ENCODE assay signal across 21 cellular contexts in genomic region chr10:12875100-12875499, GRCh38.
DNase-seq lines count a peak whose midpoint lies in the region; ATAC-seq, FAIRE-seq and TF ChIP-seq lines count a peak whose summit lies in the region.
"Had no signal": no experiment of that assay in that cellular context is flagged by ENCODE, and none has a peak within 500 bp of the region (broad histone marks: within the 10 kb centered on the region; RNA-seq: fewer than 3 reads in every experiment).

No MANE protein-coding gene starts in this region.

- no peak overlapping the region for H4K5ac ChIP-seq in H9 (ENCODE audit: insufficient read length, low read depth, low read length)

- H3T11ph ChIP-seq in H9 (ENCODE audit: low read length) = no peak overlapping the region

- H3K23ac ChIP-seq in H9 (ENCODE audit: insufficient read length, low read depth, low read length) = no peak overlapping the region

- H3K4ac ChIP-seq in H9 (ENCODE audit: low read depth, low read length) = no peak overlapping the region

- no peak overlapping the region for H3K27ac ChIP-seq in H9 (ENCODE audit: insufficient read length, low read depth, low read length)
- peak overlapping the region in 1 of 2 donors; percentile 67 for H3K27ac ChIP-seq in ovary
- H3K27ac ChIP-seq: foreskin keratinocyte, HL-60, skin epidermis, suprapubic skin had no signal

- TF ChIP-seq POLR2A in ovary (IDR thresholded peaks at IDR 0.05) (no peak), GM12891 (IDR thresholded peaks at IDR 0.05; ENCODE audit: low read depth, low read length) (no peak)

- H3K36me3 ChIP-seq in ovary = no peaks in the 10 kb centered on the region
- H3K36me3 ChIP-seq: suprapubic skin had no signal

- no peaks in the 10 kb centered on the region for H3K23me2 ChIP-seq in H9 (ENCODE audit: insufficient read length, low read depth, low read length, poor library complexity, severe bottlenecking)

- H3K27ac Mint-ChIP-seq in H9 = no peak overlapping the region; a peak in 1 of 7 replicates
- no peak overlapping the region for H3K27ac Mint-ChIP-seq in activated CD8-positive, alpha-beta T cell treated with anti-CD3 and anti-CD28 coated beads, Interleukin-2, amount 10 ng/mL, durations not matched to agents 7 days and 5 days
- H3K27ac Mint-ChIP-seq: B cell; T-helper 1 cell treated with Interleukin-12 subunit alpha and Interleukin-12 subunit beta and Interleukin-4 antibody, amounts not matched to agents 30 μg/mL and 1 μg/mL, for 36 hours had no signal

- POLR2A ChIA-PET in activated CD8-positive, alpha-beta T cell treated with anti-CD3 and anti-CD28 coated beads, Interleukin-2, amount 10 ng/mL, durations not matched to agents 7 days and 5 days (lab: Charles Lee) = interaction anchor here (1.5 kb wide), 1 partner anchor 27 kb away, joined by 3 read pairs; no protein-coding TSS in a partner anchor

- H4K91ac ChIP-seq in H9 (ENCODE audit: insufficient read length, low read depth, low read length) = no peak overlapping the region

- no peak overlapping the region for H2BK12ac ChIP-seq in H9 (ENCODE audit: insufficient read length, low read depth, low read length)

- no peaks in the 10 kb centered on the region for H3K9me3 ChIP-seq in H9 (ENCODE audit: control insufficient read depth, low read depth, low read length)
- no peaks in the 10 kb centered on the region for H3K9me3 ChIP-seq in ovary
- H3K9me3 ChIP-seq: suprapubic skin had no signal

- H3K79me1 ChIP-seq in H9 (ENCODE audit: insufficient read depth, low read depth, low read length, poor library complexity, severe bottlenecking) = no peaks in the 10 kb centered on the region

- no peak overlapping the region for H3K4me3 Mint-ChIP-seq in H9
- no peak overlapping the region for H3K4me3 Mint-ChIP-seq in activated CD8-positive, alpha-beta T cell treated with anti-CD3 and anti-CD28 coated beads, Interleukin-2, amount 10 ng/mL, durations not matched to agents 7 days and 5 days
- H3K4me3 Mint-ChIP-seq: B cell; T-helper 1 cell treated with Interleukin-12 subunit alpha and Interleukin-12 subunit beta and Interleukin-4 antibody, amounts not matched to agents 30 μg/mL and 1 μg/mL, for 36 hours had no signal

- no peak overlapping the region for H4K8ac ChIP-seq in H9 (replicated peaks; ENCODE audit: insufficient read length, low read depth, low read length)

- WGBS in H9 (ENCODE audit: extremely low coverage, insufficient read length, low lambda C conversion rate) = no CpG with 5 or more reads among the region's 5 CpGs
- 25 to 32% (median 29%) methylated on average over 5 of the region's 5 CpGs for WGBS in ovary, 3 donors

- H2BK20ac ChIP-seq in H9 (ENCODE audit: low read depth, low read length, poor library complexity, severe bottlenecking) = no peak overlapping the region

- no peak overlapping the region for H3K4me2 ChIP-seq in H9 (ENCODE audit: insufficient read depth, insufficient read length, low read length)

- no peak overlapping the region for H3K56ac ChIP-seq in H9 (ENCODE audit: insufficient read length, low read depth, low read length)

- no peak overlapping the region for H2AK5ac ChIP-seq in H9 (ENCODE audit: insufficient read length, low read length)

- no peak overlapping the region; the same call in 1 of the 2 replicates for H3K14ac ChIP-seq in H9 (ENCODE audit: insufficient read depth, low read length)

- no peak overlapping the region for H3K4me3 ChIP-seq in choroid plexus epithelial cell (ENCODE audit: low read depth, low read length)
- no peak overlapping the region for H3K4me3 ChIP-seq in ovary
- H3K4me3 ChIP-seq: skin epidermis, suprapubic skin had no signal

- no peak overlapping the region for H2BK5ac ChIP-seq in H9 (ENCODE audit: insufficient read length, low read length)

- H3K27me3 ChIP-seq in H9 (ENCODE audit: insufficient read depth, low read length) (no peaks in the 10 kb centered on the region), ovary (no peaks in the 10 kb centered on the region)
- H3K27me3 ChIP-seq: suprapubic skin had no signal

- DNase-seq in H9 = no peak
- peak; percentile 39 for DNase-seq in NCI-H2196 (lab: John Stamatoyannopoulos, UW; ENCODE audit: unreplicated experiment)
- DNase-seq in choroid plexus epithelial cell (ENCODE audit: low read depth) = peak; percentile 72
- DNase-seq in ovary = peak in 4 of 5 donors; percentile 41 to 62 (median 56)
- no peak for DNase-seq in GM12891 (ENCODE audit: insufficient read length, low spot score)
- no peak for DNase-seq in UCSD-AML1 (lab: John Stamatoyannopoulos, UW; ENCODE audit: unreplicated experiment)
- no peak for DNase-seq in activated CD4-positive, alpha-beta T cell treated with anti-CD3 and anti-CD28 coated beads for 4 hours
- no peak for DNase-seq in activated CD8-positive, alpha-beta T cell treated with anti-CD3 and anti-CD28 coated beads, Interleukin-2, amount 10 ng/mL, durations not matched to agents 7 days and 5 days
- DNase-seq: activated CD4-positive, CD25-positive, alpha-beta regulatory T cell; Caco-2; foreskin keratinocyte; NCI-H1105 treated with DMSO at 0.1 percent for 48 hours; NCI-H2171 treated with DMSO at 0.1 percent for 48 hours; SHP77 treated with DMSO at 0.1 percent for 48 hours; stimulated activated CD4-positive, alpha-beta T cell treated with anti-CD3 and anti-CD28 coated beads, Interleukin-4, amount 100 ng/mL, for 4 hours; stimulated activated CD8-positive, alpha-beta memory T cell treated with anti-CD3 and anti-CD28 coated beads, Interleukin-4, amount 100 ng/mL, for 48 hours had no signal

- no peak overlapping the region for H3K9ac ChIP-seq in H9 (ENCODE audit: extremely low read depth, insufficient read length, low read length)

- peaks cover 6 to 11% of the 10 kb centered on the region in 2 experiments for H3K4me1 Mint-ChIP-seq in H9
- no peaks in the 10 kb centered on the region for H3K4me1 Mint-ChIP-seq in activated CD8-positive, alpha-beta T cell treated with anti-CD3 and anti-CD28 coated beads, Interleukin-2, amount 10 ng/mL, durations not matched to agents 7 days and 5 days (ENCODE audit: low read depth)
- H3K4me1 Mint-ChIP-seq: B cell had no signal

- no peaks in the 10 kb centered on the region for H3K36me3 Mint-ChIP-seq in H9 (ENCODE audit: insufficient read depth in 1 of 3, low read depth in 3 of 3)
- H3K36me3 Mint-ChIP-seq in activated CD8-positive, alpha-beta T cell treated with anti-CD3 and anti-CD28 coated beads, Interleukin-2, amount 10 ng/mL, durations not matched to agents 7 days and 5 days (ENCODE audit: low read depth) = no peaks in the 10 kb centered on the region

- H3K4me1 ChIP-seq in H9 (ENCODE audit: insufficient read depth, low read length) (no peaks in the 10 kb centered on the region), ovary (ENCODE audit: insufficient read depth) (peaks cover 20% of the 10 kb centered on the region)
- H3K4me1 ChIP-seq: Caco-2, foreskin keratinocyte had no signal

- H3K9me3 Mint-ChIP-seq in H9 = peaks cover 0 to 8% of the 10 kb centered on the region in 2 experiments; a peak in 2 of 5 replicates
- H3K9me3 Mint-ChIP-seq in activated CD8-positive, alpha-beta T cell treated with anti-CD3 and anti-CD28 coated beads, Interleukin-2, amount 10 ng/mL, durations not matched to agents 7 days and 5 days (ENCODE audit: insufficient read depth) = no peaks in the 10 kb centered on the region
- H3K9me3 Mint-ChIP-seq: T-helper 1 cell treated with Interleukin-12 subunit alpha and Interleukin-12 subunit beta and Interleukin-4 antibody, amounts not matched to agents 30 μg/mL and 1 μg/mL, for 36 hours had no signal

- no peak for TF ChIP-seq EP300 in ovary (IDR thresholded peaks at IDR 0.05)

- no peak overlapping the region for H2BK15ac ChIP-seq in H9 (ENCODE audit: low read depth, low read length)

- TF ChIP-seq CTCF in H9 (conservative IDR thresholded peaks at IDR 0.05) = no peak
- TF ChIP-seq CTCF in choroid plexus epithelial cell (conservative IDR thresholded peaks at IDR 0.05; ENCODE audit: low read depth, low read length) = no peak
- no peak for TF ChIP-seq CTCF in ovary (IDR thresholded peaks at IDR 0.05)

- no peaks in the 10 kb centered on the region for H3K79me2 ChIP-seq in H9 (ENCODE audit: insufficient read depth, low read length)

- intact Hi-C loops in ovary (cut with DNase I) = no loop called here

- no peak for FAIRE-seq in GM12891 (lab: Jason Lieb, UNC)

- no peak overlapping the region for H2AFZ ChIP-seq in H9 (ENCODE audit: low read length)

- peaks cover 2% of the 10 kb centered on the region; the same call in 1 of the 2 replicates for H3K27me3 Mint-ChIP-seq in H9 (ENCODE audit: low read depth)
- peaks cover 6% of the 10 kb centered on the region for H3K27me3 Mint-ChIP-seq in activated CD8-positive, alpha-beta T cell treated with anti-CD3 and anti-CD28 coated beads, Interleukin-2, amount 10 ng/mL, durations not matched to agents 7 days and 5 days (ENCODE audit: low read depth)

- no peaks in the 10 kb centered on the region for H4K20me1 ChIP-seq in H9 (ENCODE audit: control insufficient read depth, insufficient read depth, insufficient read length)

- no peak for ATAC-seq in activated CD8-positive, alpha-beta T cell treated with anti-CD3 and anti-CD28 coated beads, Interleukin-2, amount 10 ng/mL, durations not matched to agents 7 days and 5 days
- ATAC-seq: foreskin keratinocyte had no signal

- H3K18ac ChIP-seq in H9 (ENCODE audit: insufficient read length, low read depth, low read length) = peak overlapping the region; percentile 35

- no peak overlapping the region for H2BK120ac ChIP-seq in H9 (ENCODE audit: low read depth, low read length, poor library complexity, severe bottlenecking)

- CTCF ChIA-PET in activated CD8-positive, alpha-beta T cell treated with anti-CD3 and anti-CD28 coated beads, Interleukin-2, amount 10 ng/mL, durations not matched to agents 7 days and 5 days (lab: Charles Lee) = no interaction called here

TF ChIP-seq in GM12891, 5 proteins besides CTCF, POLR2A, EP300 and RAD21:
- TF ChIP-seq TAF1 (IDR thresholded peaks at IDR 0.05; ENCODE audit: low read depth, low read length) (no peak), POU2F2 (IDR thresholded peaks at IDR 0.05; ENCODE audit: low read depth, low read length) (no peak), POLR2AphosphoS5 (IDR thresholded peaks at IDR 0.05; ENCODE audit: low read depth, low read length) (no peak), PAX5 (IDR thresholded peaks at IDR 0.05; ENCODE audit: insufficient read depth, low read length, severe bottlenecking) (no peak), SPI1 (IDR thresholded peaks at IDR 0.05; ENCODE audit: low read depth, low read length) (no peak)

Comparison
In these comparisons a context has a peak if more than half of its experiments do, and no peak if none do; other contexts are left out.
1. DNase-seq: peak in NCI-H2196 (single experiment), choroid plexus epithelial cell (single experiment) and ovary (4 of 5); none in H9 (single experiment), GM12891 (single experiment), UCSD-AML1 (single experiment), activated CD4-positive, alpha-beta T cell treated with anti-CD3 and anti-CD28 coated beads for 4 hours (0 of 2) and activated CD8-positive, alpha-beta T cell treated with anti-CD3 and anti-CD28 coated beads, Interleukin-2, amount 10 ng/mL, durations not matched to agents 7 days and 5 days (single experiment).